ENCODE assay signal across 8 cellular contexts in genomic region chr16:68264128-68265077, GRCh38. TPM values are rescaled to one million over a fixed set of nuclear protein-coding genes. Genes with fewer than 3 reads are reported as not detected.
DNase-seq lines count a peak whose midpoint lies in the region; ATAC-seq, FAIRE-seq and TF ChIP-seq lines count a peak whose summit lies in the region.

TSS of gene SLC7A6 (plus strand) at chr16:68264526. CDS start at chr16:68274727, 10,201 bp downstream.

- H3K4me3 ChIP-seq in SU-DHL-6 (ENCODE audit: insufficient read depth, low read length, poor library complexity, severe bottlenecking) = peak within 1 kb of the TSS; percentile 88

- H3K9me3 ChIP-seq in SU-DHL-6 (ENCODE audit: insufficient read depth, low read length) = no peaks in the 10 kb centered on the region

- no peaks in the 10 kb centered on the region for H3K36me3 Mint-ChIP-seq in type B pancreatic cell

- H3K4me1 Mint-ChIP-seq in type B pancreatic cell (ENCODE audit: unreplicated experiment) = peaks cover 31% of the 10 kb centered on the region

- peak within 1 kb of the TSS; percentile 96 for H3K27ac Mint-ChIP-seq in type B pancreatic cell

- peak; percentile 71 for TF ChIP-seq CTCF in SU-DHL-6 (IDR thresholded peaks at IDR 0.05; ENCODE audit: insufficient read depth, low read length, poor library complexity, severe bottlenecking)
- peak; percentile 84 for TF ChIP-seq CTCF in type B pancreatic cell (conservative IDR thresholded peaks at IDR 0.05)

- DNase-seq in DMS 273 (lab: John Stamatoyannopoulos, UW; ENCODE audit: unreplicated experiment) (peak; percentile 84), HTR-8/SVneo (ENCODE audit: insufficient read length, low spot score) (peak; percentile 79), cardiac septum (ENCODE audit: low spot score) (peak; percentile 91), posterior cingulate gyrus (peak; percentile 56 to 96 (median 70)), type B pancreatic cell (ENCODE audit: extremely low spot score, unreplicated experiment) (peak; percentile 83)
- peak; percentile 70 for DNase-seq in activated naive CD8-positive, alpha-beta T cell treated with anti-CD3 and anti-CD28 coated beads, Interleukin-2, amount 50 U/mL, for 16 hours (ENCODE audit: low read depth, low spot score)

- peak within 1 kb of the TSS; percentile 43 for H2AFZ ChIP-seq in SU-DHL-6 (ENCODE audit: low read depth, low read length, severe bottlenecking)

- no peaks in the 10 kb centered on the region for H3K27me3 Mint-ChIP-seq in type B pancreatic cell

- H3K27me3 ChIP-seq in SU-DHL-6 (ENCODE audit: low read length) = no peaks in the 10 kb centered on the region

- peak within 1 kb of the TSS; percentile 94 for H3K4me3 Mint-ChIP-seq in type B pancreatic cell

- peaks cover 4% of the 10 kb centered on the region; the same call in 1 of the 2 replicates for H3F3A ChIP-seq in SU-DHL-6 (ENCODE audit: insufficient read depth)

- peak within 1 kb of the TSS; percentile 80 for H3K27ac ChIP-seq in SU-DHL-6 (ENCODE audit: low read depth, low read length)

- peak; percentile 89 for FAIRE-seq in HTR-8/SVneo (lab: Jason Lieb, UNC)

- H4K20me1 ChIP-seq in SU-DHL-6 (ENCODE audit: low read depth, low read length) = no peaks in the 10 kb centered on the region

- intact Hi-C loops in cardiac septum (cut with DNase I) = loop anchor here (1.0 to 5.0 kb wide), 3 partner anchors 18 to 47 kb away; partner anchors contain the start of gene PRMT7
- intact Hi-C loops in posterior cingulate gyrus (cut with DNase I) = loop anchor here (5.0 kb wide), 1 partner anchor 48 kb away; the partner anchor contains the start of genes PRMT7 and SLC7A6OS

- no peaks in the 10 kb centered on the region for H3K9me2 ChIP-seq in SU-DHL-6 (replicated peaks; ENCODE audit: insufficient read depth, low read length)

- H3K36me3 ChIP-seq in SU-DHL-6 (ENCODE audit: low read length) = no peaks in the 10 kb centered on the region

- peak; percentile 52 for ATAC-seq in GM21360 (IDR thresholded peaks at IDR 0.05; ENCODE audit: unreplicated experiment)

- H3K4me2 ChIP-seq in SU-DHL-6 (ENCODE audit: low read depth, low read length, poor library complexity, severe bottlenecking) = peak within 1 kb of the TSS; percentile 86

- peaks cover 50% of the 10 kb centered on the region for H3K79me2 ChIP-seq in SU-DHL-6 (ENCODE audit: insufficient read depth, low read length)

- peak within 1 kb of the TSS; percentile 93 for H3K9ac ChIP-seq in SU-DHL-6 (ENCODE audit: low read length)

- H3K9me3 Mint-ChIP-seq in type B pancreatic cell = no peaks in the 10 kb centered on the region

RNA-seq across cellular contexts. Expression of gene SLC7A6, which starts in this region (rescaled TPM):
- total RNA-seq in cardiac septum (42.4 TPM), type B pancreatic cell (ENCODE audit: low replicate concordance) (41.1 and 47.3 TPM in 2 replicates)

Comparison
In these comparisons a context has a peak if more than half of its experiments do, and no peak if none do; other contexts are left out.
1. Peak in every context shown above with its lines: DNase-seq, ATAC-seq, H3K4me3 ChIP-seq and H3K27ac ChIP-seq.